9 cellular contexts compared by ENCODE assay signal in the genomic region with DNA sequence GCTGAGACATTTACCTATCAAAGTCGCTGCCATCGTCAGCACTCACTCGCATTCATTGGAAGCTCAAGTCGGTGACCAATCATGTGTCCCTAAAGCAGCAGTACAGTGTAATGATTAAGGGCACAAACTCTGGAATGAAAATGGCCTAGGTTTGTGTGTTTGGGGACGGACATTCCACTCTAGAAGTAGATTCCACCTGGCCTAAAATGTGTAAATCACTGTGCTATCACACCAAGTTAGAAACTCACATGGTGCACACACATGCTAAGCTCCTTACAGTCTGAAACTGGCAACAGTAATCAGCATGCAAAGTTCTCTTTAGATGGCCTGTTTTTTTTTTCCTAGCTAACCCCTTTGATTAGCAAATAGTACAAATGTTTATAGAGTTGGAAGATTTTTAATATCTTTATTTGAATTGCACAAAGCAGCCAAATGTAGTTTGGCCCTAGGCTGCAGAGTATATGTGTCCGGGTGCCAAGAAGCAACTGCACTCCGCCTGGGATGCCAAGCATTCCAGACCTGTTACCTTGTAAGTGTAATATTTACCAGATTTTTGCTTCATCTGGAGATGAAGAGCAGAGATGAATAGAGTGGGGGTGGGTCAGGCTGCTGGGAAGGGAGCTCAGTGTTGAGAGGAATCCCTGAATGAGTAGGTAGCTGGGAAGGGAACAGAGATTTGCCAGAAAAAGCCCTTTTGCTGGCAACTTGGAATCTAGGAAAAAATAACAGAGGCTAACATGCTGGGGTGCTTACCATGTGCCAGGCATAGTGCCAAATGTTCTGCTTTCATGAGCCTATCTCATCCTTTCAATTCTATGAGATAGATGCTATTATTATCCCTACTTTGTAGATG. TPM values are rescaled to one million over a fixed set of nuclear protein-coding genes. Genes with fewer than 3 reads are reported as not detected.
DNase-seq lines count a peak whose midpoint lies in the region; ATAC-seq and TF ChIP-seq lines count a peak whose summit lies in the region.
"Had no signal": no experiment of that assay in that cellular context is flagged by ENCODE, and none has a peak within 500 bp of the region (broad histone marks: within the 10 kb centered on the region; RNA-seq: fewer than 3 reads in every experiment).

No MANE protein-coding gene starts in this region.

- peak overlapping the region; percentile 25 for H2BK5ac ChIP-seq in trophoblast cell (ENCODE audit: low read depth, low read length, poor library complexity)

- H3K9me3 Mint-ChIP-seq in activated naive CD4-positive, alpha-beta T cell treated with anti-CD3 and anti-CD28 coated beads, Interleukin-2, amount 10 ng/mL, durations not matched to agents 7 days and 5 days, result no peaks in the 10 kb centered on the region
- H3K9me3 Mint-ChIP-seq in T-cell, result no peaks in the 10 kb centered on the region

- H2AK5ac ChIP-seq in trophoblast cell (ENCODE audit: low read length), result no peak overlapping the region

- no peak for TF ChIP-seq CTCF in MM.1S (IDR thresholded peaks at IDR 0.05; ENCODE audit: low read length)

- H3K27ac ChIP-seq in trophoblast cell (ENCODE audit: low read depth, low read length) (peak overlapping the region; percentile 89), MM.1S (ENCODE audit: low read length) (no peak overlapping the region)

- H3K4me1 ChIP-seq in trophoblast cell (ENCODE audit: control insufficient read depth in 1 of 2, insufficient read depth in 2 of 2, low read length in 2 of 2), result peaks cover 6 to 26% of the 10 kb centered on the region in 2 experiments
- H3K4me1 ChIP-seq in MM.1S (ENCODE audit: low read length), result peaks cover 12% of the 10 kb centered on the region

- H2AFZ ChIP-seq in trophoblast cell (ENCODE audit: insufficient read depth, low read length, poor library complexity) (no peak overlapping the region), MM.1S (ENCODE audit: low read length) (no peak overlapping the region)

- POLR2A ChIA-PET in T-cell (lab: Charles Lee), result interaction anchor here in 1 of 2 donors (0.7 kb wide), 1 partner anchor 12 kb away, joined by 4 read pairs; no protein-coding TSS in a partner anchor

- H3K27ac Mint-ChIP-seq in activated naive CD4-positive, alpha-beta T cell treated with anti-CD3 and anti-CD28 coated beads, Interleukin-2, amount 10 ng/mL, durations not matched to agents 7 days and 5 days, result no peak overlapping the region
- no peak overlapping the region for H3K27ac Mint-ChIP-seq in T-cell

- H3K36me3 ChIP-seq in trophoblast cell (ENCODE audit: control insufficient read depth in 1 of 2, insufficient read depth in 2 of 2, low read length in 2 of 2) (no peaks in the 10 kb centered on the region), MM.1S (replicated peaks; ENCODE audit: insufficient read depth, low read length) (no peaks in the 10 kb centered on the region)

- H2BK12ac ChIP-seq in trophoblast cell (ENCODE audit: low read length), result no peak overlapping the region

- no peaks in the 10 kb centered on the region for H3K9me2 ChIP-seq in MM.1S (replicated peaks; ENCODE audit: insufficient read depth, low read length)

- H3K27me3 ChIP-seq in trophoblast cell (ENCODE audit: insufficient read depth, low read length) (no peaks in the 10 kb centered on the region), MM.1S (replicated peaks; ENCODE audit: insufficient read depth, low read length) (no peaks in the 10 kb centered on the region)

- peaks cover 24% of the 10 kb centered on the region for H3K79me1 ChIP-seq in trophoblast cell (ENCODE audit: low read length)

- H4K8ac ChIP-seq in trophoblast cell (ENCODE audit: low read depth, low read length), result no peak overlapping the region

- H3K9me3 ChIP-seq in trophoblast cell (ENCODE audit: insufficient read depth, low read depth, low read length) (no peaks in the 10 kb centered on the region), MM.1S (replicated peaks; ENCODE audit: insufficient read depth, low read length) (no peaks in the 10 kb centered on the region)
- H3K9me3 ChIP-seq: mucosa of descending colon had no signal

- H3K9ac ChIP-seq in trophoblast cell (ENCODE audit: low read length) (no peak overlapping the region), MM.1S (ENCODE audit: low read length) (no peak overlapping the region)

- no peak overlapping the region for H3K18ac ChIP-seq in trophoblast cell (ENCODE audit: low read length)

- peaks cover 25% of the 10 kb centered on the region for H3K27me3 Mint-ChIP-seq in activated naive CD4-positive, alpha-beta T cell treated with anti-CD3 and anti-CD28 coated beads, Interleukin-2, amount 10 ng/mL, durations not matched to agents 7 days and 5 days
- peaks cover 28 to 34% of the 10 kb centered on the region in 2 donors for H3K27me3 Mint-ChIP-seq in T-cell

- H4K91ac ChIP-seq in trophoblast cell (ENCODE audit: low read depth, low read length), result no peak overlapping the region

- H3K14ac ChIP-seq in trophoblast cell (ENCODE audit: low read length), result peak overlapping the region; percentile 12

- H3K4me3 ChIP-seq in trophoblast cell (ENCODE audit: low read depth, low read length), result no peak overlapping the region
- H3K4me3 ChIP-seq in MM.1S (ENCODE audit: low read length), result no peak overlapping the region
- H3K4me3 ChIP-seq: mucosa of descending colon had no signal

- CTCF ChIA-PET in activated naive CD4-positive, alpha-beta T cell treated with anti-CD3 and anti-CD28 coated beads, Interleukin-2, amount 10 ng/mL, durations not matched to agents 7 days and 5 days (lab: Charles Lee), result no interaction called here
- CTCF ChIA-PET in T-cell (lab: Charles Lee), result interaction anchor here in 1 of 2 donors (0.6 kb wide), 1 partner anchor 9 kb away, joined by 3 read pairs; no protein-coding TSS in a partner anchor

- peaks cover 1% of the 10 kb centered on the region for H3K79me2 ChIP-seq in trophoblast cell (ENCODE audit: control insufficient read depth, insufficient read depth, low read length, poor library complexity)
- H3K79me2 ChIP-seq in MM.1S (ENCODE audit: low read length), result no peaks in the 10 kb centered on the region

- no peaks in the 10 kb centered on the region for H3K36me3 Mint-ChIP-seq in activated naive CD4-positive, alpha-beta T cell treated with anti-CD3 and anti-CD28 coated beads, Interleukin-2, amount 10 ng/mL, durations not matched to agents 7 days and 5 days
- H3K36me3 Mint-ChIP-seq in T-cell, result no peaks in the 10 kb centered on the region

- H3K23ac ChIP-seq in trophoblast cell (ENCODE audit: low read length), result no peak overlapping the region

- peaks cover 9% of the 10 kb centered on the region for H3K4me1 Mint-ChIP-seq in activated naive CD4-positive, alpha-beta T cell treated with anti-CD3 and anti-CD28 coated beads, Interleukin-2, amount 10 ng/mL, durations not matched to agents 7 days and 5 days
- H3K4me1 Mint-ChIP-seq in T-cell, result peaks cover 9 to 12% (median 10%) of the 10 kb centered on the region in 3 donors

- in situ Hi-C loops in G401 (cut with HindIII; ENCODE audit: low sequenced_read_pairs), result no loop called here

- ATAC-seq in HG03159 (IDR thresholded peaks at IDR 0.05; ENCODE audit: unreplicated experiment) (no peak), T-cell (replicated peaks in 1 of 4) (no peak)
- ATAC-seq: mucosa of descending colon had no signal

- H3F3A ChIP-seq in MM.1S (ENCODE audit: insufficient read depth, low read length), result peaks cover 14% of the 10 kb centered on the region

- WGBS in trophoblast cell (ENCODE audit: extremely low coverage, insufficient coverage, insufficient read length), result no CpG with 5 or more reads among the region's 7 CpGs

- no peak overlapping the region for H4K12ac ChIP-seq in trophoblast cell (ENCODE audit: low read depth, low read length)

- H3K4me2 ChIP-seq in trophoblast cell (ENCODE audit: low read length), result peak overlapping the region; percentile 7
- H3K4me2 ChIP-seq in MM.1S (ENCODE audit: low read depth, low read length), result no peak overlapping the region

- peak overlapping the region; percentile 72 for H2BK120ac ChIP-seq in trophoblast cell (ENCODE audit: insufficient read depth, low read length, poor library complexity)

- H3K4me3 Mint-ChIP-seq in activated naive CD4-positive, alpha-beta T cell treated with anti-CD3 and anti-CD28 coated beads, Interleukin-2, amount 10 ng/mL, durations not matched to agents 7 days and 5 days, result no peak overlapping the region
- H3K4me3 Mint-ChIP-seq in T-cell, result no peak overlapping the region

- no peak overlapping the region for H3K4ac ChIP-seq in trophoblast cell (ENCODE audit: low read depth, low read length)

- no peaks in the 10 kb centered on the region for H4K20me1 ChIP-seq in MM.1S (ENCODE audit: insufficient read depth, low read length)

- peak; percentile 70 for DNase-seq in G401 (ENCODE audit: low spot score)
- DNase-seq in NCI-H460 (ENCODE audit: extremely low read depth, low read depth), result peak; percentile 90
- DNase-seq in fibroblast of gingiva (ENCODE audit: low read depth), result peak; percentile 76
- DNase-seq in trophoblast cell, result peak; percentile 77 to 84
- DNase-seq in MM.1S, result no peak
- no peak for DNase-seq in activated naive CD4-positive, alpha-beta T cell treated with anti-CD3 and anti-CD28 coated beads, Interleukin-2, amount 10 ng/mL, durations not matched to agents 7 days and 5 days
- no peak for DNase-seq in T-cell
- DNase-seq: mucosa of descending colon had no signal

RNA-seq across cellular contexts. Expression of gene TGFB2, which starts 35.2 kb away (rescaled TPM):
- 0.27 TPM in 1 of 2 replicates, not detected in the other for total RNA-seq in G401 (2014; rRNA removed; shearing (Covaris generic))
- total RNA-seq in NCI-H460 (2014; rRNA removed; shearing (Covaris generic)), result 46.5 and 52.7 TPM in 2 replicates
- polyA plus RNA-seq in NCI-H460 (2014; cell fraction: nucleus; rRNA removed), result 13.2 and 16.8 TPM in 2 replicates
- polyA plus RNA-seq in trophoblast cell (2013), result 16.4 and 18.9 TPM in 2 replicates
- total RNA-seq in T-cell, result under 1 TPM in 3 of 5 donors, not detected in 2; 0.06 to 0.23 (median 0.23) TPM

Comparison
In these comparisons a context has a peak if more than half of its experiments do, and no peak if none do; other contexts are left out.
1. DNase-seq: peak in G401 (single experiment), NCI-H460 (single experiment), fibroblast of gingiva (single experiment) and trophoblast cell (2 of 2); none in MM.1S (single experiment), activated naive CD4-positive, alpha-beta T cell treated with anti-CD3 and anti-CD28 coated beads, Interleukin-2, amount 10 ng/mL, durations not matched to agents 7 days and 5 days (single experiment) and T-cell (0 of 34).
2. RNA of gene TGFB2, which starts 35.2 kb away (total RNA-seq): 46.5 to 52.7 TPM in NCI-H460; 0.27 TPM in G401 and 0.06 to 0.23 TPM in T-cell; every median in the first group is over 10 times any median in the second.